ENCODE assay signal across 14 cellular contexts in the genomic region with DNA sequence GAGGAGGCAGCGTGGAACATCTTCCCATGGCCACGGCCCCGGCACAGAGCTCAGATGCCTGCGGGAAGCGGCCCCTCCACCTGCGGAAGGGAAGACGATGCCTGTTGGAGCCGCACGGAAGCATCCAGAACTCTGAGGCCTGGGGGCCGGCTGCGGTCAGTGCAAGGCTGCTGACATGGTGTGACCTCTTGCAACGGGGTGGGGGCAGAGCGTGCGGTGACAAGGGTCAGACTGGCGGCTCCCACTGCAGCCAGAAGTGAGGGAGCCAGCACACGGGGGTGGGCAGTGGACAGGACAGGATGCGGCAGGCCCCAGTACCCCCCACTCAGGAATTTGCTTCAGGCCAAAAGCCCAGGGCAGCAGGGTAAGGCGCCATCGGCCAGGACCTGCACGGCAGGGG.
"Had no signal": no experiment of that assay in that cellular context is flagged by ENCODE, and none has a peak within 500 bp of the region (broad histone marks: within the 10 kb centered on the region; RNA-seq: fewer than 3 reads in every experiment).

No MANE protein-coding gene starts in this region.

- H3K4me3 Mint-ChIP-seq: activated CD4-positive, alpha-beta T cell treated with anti-CD3 and anti-CD28 coated beads for 36 hours; activated naive CD4-positive, alpha-beta T cell treated with anti-CD3 and anti-CD28 coated beads for 36 hours; activated T-helper 17 cell treated with anti-CD3 and anti-CD28 coated beads, Interleukin-2, amount 50 U/mL, for 72 hours; mesothelial cell of epicardium had no signal

- H3K9me3 ChIP-seq: colonic mucosa had no signal

- H3K4me1 Mint-ChIP-seq: mesothelial cell of epicardium had no signal

- DNase-seq: activated CD4-positive, alpha-beta T cell treated with anti-CD3 and anti-CD28 coated beads for 36 hours; activated naive CD4-positive, alpha-beta T cell treated with anti-CD3 and anti-CD28 coated beads for 36 hours; activated T-cell treated with anti-CD3 and anti-CD28 coated beads for 4 hours; colonic mucosa; foreskin melanocyte; stimulated activated CD4-positive, alpha-beta T cell treated with anti-CD3 and anti-CD28 coated beads, Interleukin-15, amount 100 ng/mL, for 24 hours; stimulated activated CD4-positive, alpha-beta T cell treated with anti-CD3 and anti-CD28 coated beads, Interleukin-4, amount 100 ng/mL, for 4 hours had no signal

- FAIRE-seq: islet of Langerhans had no signal

- H3K27me3 Mint-ChIP-seq: activated CD4-positive, alpha-beta T cell treated with anti-CD3 and anti-CD28 coated beads for 36 hours; activated T-helper 17 cell treated with anti-CD3 and anti-CD28 coated beads, Interleukin-2, amount 50 U/mL, for 72 hours; progenitor cell of endocrine pancreas had no signal

- ATAC-seq: activated CD4-positive, alpha-beta T cell treated with anti-CD3 and anti-CD28 coated beads for 36 hours; activated T-helper 17 cell treated with anti-CD3 and anti-CD28 coated beads, Interleukin-2, amount 50 U/mL, for 72 hours had no signal

- H3K27me3 ChIP-seq: colonic mucosa, left lung, neutrophil, tibial nerve had no signal

- H3K4me1 ChIP-seq: colonic mucosa, left lung had no signal

- H3K4me3 ChIP-seq: colonic mucosa, left lung, tibial nerve had no signal

- H3K27ac Mint-ChIP-seq: activated CD4-positive, alpha-beta T cell treated with anti-CD3 and anti-CD28 coated beads for 36 hours; activated naive CD4-positive, alpha-beta T cell treated with anti-CD3 and anti-CD28 coated beads for 36 hours; activated T-helper 17 cell treated with anti-CD3 and anti-CD28 coated beads, Interleukin-2, amount 50 U/mL, for 72 hours; mesothelial cell of epicardium; progenitor cell of endocrine pancreas had no signal

- H3K27ac ChIP-seq: colonic mucosa, left lung, neutrophil, tibial nerve had no signal
